9 cellular contexts compared by ENCODE assay signal in the genomic region with DNA sequence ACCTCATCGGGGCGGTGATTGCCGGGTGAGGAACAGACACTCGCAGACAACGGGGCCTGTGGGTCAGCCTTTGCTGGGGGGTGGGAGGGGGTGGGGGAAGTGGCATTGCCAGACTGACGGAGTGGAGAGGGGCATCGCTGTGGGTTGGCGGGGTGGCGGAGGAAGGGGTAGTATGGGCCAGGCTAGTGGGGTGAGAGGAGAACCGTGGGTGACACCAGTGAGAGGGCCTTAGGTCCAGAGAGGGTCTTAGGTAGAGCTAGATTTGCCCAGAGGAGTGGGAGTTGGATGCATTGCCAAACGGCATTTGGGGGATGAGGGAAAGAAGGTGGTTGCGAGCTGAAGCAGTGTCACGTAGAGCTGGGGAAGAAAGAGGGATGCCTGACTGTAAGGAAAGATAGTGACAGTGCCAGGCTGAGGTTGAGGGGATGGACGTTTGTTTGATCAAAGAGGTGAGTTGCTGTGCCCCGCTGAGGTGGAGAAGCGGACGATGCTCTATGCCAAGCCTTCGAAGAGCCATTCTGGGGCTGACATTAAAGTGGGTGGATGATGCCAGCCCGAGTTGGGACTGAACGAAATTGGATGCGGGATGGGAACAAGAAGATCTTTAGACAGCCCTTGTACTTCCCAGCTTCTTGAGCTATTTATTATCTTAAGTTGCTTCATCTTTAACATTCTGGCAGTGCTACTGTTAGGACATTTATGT. TPM values are rescaled to one million over a fixed set of nuclear protein-coding genes. Genes with fewer than 3 reads are reported as not detected.
DNase-seq lines count a peak whose midpoint lies in the region; FAIRE-seq and TF ChIP-seq lines count a peak whose summit lies in the region.
"Had no signal": no experiment of that assay in that cellular context is flagged by ENCODE, and none has a peak within 500 bp of the region (broad histone marks: within the 10 kb centered on the region; RNA-seq: fewer than 3 reads in every experiment).

No MANE protein-coding gene starts in this region.

- H3K79me2 ChIP-seq in keratinocyte (ENCODE audit: control insufficient read depth, insufficient read depth, low read length), result peaks cover 47% of the 10 kb centered on the region

- no peaks in the 10 kb centered on the region for H4K20me1 ChIP-seq in keratinocyte (ENCODE audit: control insufficient read depth, extremely low read depth, insufficient read depth, low read length)

- peak overlapping the region; percentile 93 for H3K4me2 ChIP-seq in keratinocyte (ENCODE audit: control insufficient read depth, extremely low read depth, insufficient read depth, low read depth, low read length)

- no peak for FAIRE-seq in keratinocyte (lab: Jason Lieb, UNC)

- peaks cover 42% of the 10 kb centered on the region for H3K4me1 Mint-ChIP-seq in T-helper 2 cell treated with Interferon-gamma antibody and Interleukin-4, amounts not matched to agents 5 μg/mL and 100 μg/mL, for 36 hours (ENCODE audit: low read depth)
- H3K4me1 Mint-ChIP-seq in activated naive CD8-positive, alpha-beta T cell treated with anti-CD3 and anti-CD28 coated beads for 36 hours, result peaks cover 45% of the 10 kb centered on the region

- H3K27me3 Mint-ChIP-seq in T-helper 2 cell treated with Interferon-gamma antibody and Interleukin-4, amounts not matched to agents 5 μg/mL and 100 μg/mL, for 36 hours (ENCODE audit: low read depth), result no peaks in the 10 kb centered on the region
- H3K27me3 Mint-ChIP-seq in activated naive CD8-positive, alpha-beta T cell treated with anti-CD3 and anti-CD28 coated beads for 36 hours, result no peaks in the 10 kb centered on the region

- peak overlapping the region; percentile 99 for H3K4me3 Mint-ChIP-seq in T-helper 2 cell treated with Interferon-gamma antibody and Interleukin-4, amounts not matched to agents 5 μg/mL and 100 μg/mL, for 36 hours
- peak overlapping the region; percentile 92 for H3K4me3 Mint-ChIP-seq in activated naive CD8-positive, alpha-beta T cell treated with anti-CD3 and anti-CD28 coated beads for 36 hours

- peaks cover 14% of the 10 kb centered on the region for H3K4me1 ChIP-seq in keratinocyte (ENCODE audit: control insufficient read depth, extremely low read depth, insufficient read depth, low read length)

- no peaks in the 10 kb centered on the region for H3K9me1 ChIP-seq in keratinocyte (ENCODE audit: control insufficient read depth, extremely low read depth, insufficient read depth, low read length)

- no peaks in the 10 kb centered on the region for H3K27me3 ChIP-seq in keratinocyte (ENCODE audit: control insufficient read depth, extremely low read depth, insufficient read depth, low read length)

- peak overlapping the region; percentile 66 to 78 (median 73) for H3K4me3 ChIP-seq in keratinocyte (ENCODE audit: control insufficient read depth in 2 of 3, extremely low read depth in 1 of 3, insufficient read depth in 2 of 3, low read depth in 1 of 3, low read length in 3 of 3)

- peaks cover 35% of the 10 kb centered on the region for H3K36me3 Mint-ChIP-seq in T-helper 2 cell treated with Interferon-gamma antibody and Interleukin-4, amounts not matched to agents 5 μg/mL and 100 μg/mL, for 36 hours (ENCODE audit: low read depth)
- peaks cover 14% of the 10 kb centered on the region for H3K36me3 Mint-ChIP-seq in activated naive CD8-positive, alpha-beta T cell treated with anti-CD3 and anti-CD28 coated beads for 36 hours

- H3K27ac ChIP-seq in keratinocyte (ENCODE audit: control insufficient read depth, insufficient read depth, low read length) (peak overlapping the region; percentile 87), substantia nigra (ENCODE audit: low read depth, low read length, poor library complexity, severe bottlenecking) (peak overlapping the region; percentile 75)

- peak overlapping the region; percentile 89 for H3K9ac ChIP-seq in keratinocyte (ENCODE audit: control insufficient read depth, extremely low read depth, insufficient read depth, low read length)

- no peak for TF ChIP-seq CTCF in keratinocyte (optimal IDR thresholded peaks at IDR 0.05 in 1 of 3, IDR thresholded peaks at IDR 0.05 in 1 of 3, conservative IDR thresholded peaks at IDR 0.05 in 1 of 3; ENCODE audit: extremely low read depth in 1 of 3, insufficient read depth in 2 of 3, low read length in 3 of 3)

- peak overlapping the region; percentile 100 for H3K27ac Mint-ChIP-seq in T-helper 2 cell treated with Interferon-gamma antibody and Interleukin-4, amounts not matched to agents 5 μg/mL and 100 μg/mL, for 36 hours
- H3K27ac Mint-ChIP-seq in activated naive CD8-positive, alpha-beta T cell treated with anti-CD3 and anti-CD28 coated beads for 36 hours, result peak overlapping the region; percentile 95

- dilution Hi-C loops in keratinocyte (cut with MboI; ENCODE audit: extremely low pct_ligation_motif_present, low sequenced_read_pairs), result no loop called here

- DNase-seq in T-helper 2 cell treated with Interferon-gamma antibody and Interleukin-4, amounts not matched to agents 5 μg/mL and 100 μg/mL, for 36 hours (ENCODE audit: low spot score), result no peak
- DNase-seq in T-helper 2 cell, result no peak
- DNase-seq in activated naive CD8-positive, alpha-beta T cell treated with anti-CD3 and anti-CD28 coated beads for 36 hours, result no peak
- no peak for DNase-seq in keratinocyte (ENCODE audit: low read depth, low spot score)
- DNase-seq in substantia nigra (lab: John Stamatoyannopoulos, UW), result peak in 6 of 49 donors; percentile 34 to 58 (median 40)
- no peak for DNase-seq in CD1c-positive myeloid dendritic cell (ENCODE audit: extremely low spot score)
- no peak for DNase-seq in dedifferentiated amniotic fluid mesenchymal stem cell (ENCODE audit: extremely low spot score)
- DNase-seq in NCI-H1105 (lab: John Stamatoyannopoulos, UW), result no peak

- peaks cover 3 to 17% of the 10 kb centered on the region in 2 experiments for H3K36me3 ChIP-seq in keratinocyte (ENCODE audit: control insufficient read depth in 2 of 2, extremely low read depth in 1 of 2, insufficient read depth in 2 of 2, low read length in 2 of 2)

- H3K9me3 ChIP-seq in keratinocyte (ENCODE audit: control insufficient read depth, low read depth, low read length), result no peaks in the 10 kb centered on the region

- H3K9me3 Mint-ChIP-seq in T-helper 2 cell treated with Interferon-gamma antibody and Interleukin-4, amounts not matched to agents 5 μg/mL and 100 μg/mL, for 36 hours, result no peaks in the 10 kb centered on the region
- H3K9me3 Mint-ChIP-seq in activated naive CD8-positive, alpha-beta T cell treated with anti-CD3 and anti-CD28 coated beads for 36 hours, result no peaks in the 10 kb centered on the region

- peak overlapping the region; percentile 79 for H2AFZ ChIP-seq in keratinocyte (ENCODE audit: control insufficient read depth, low read length)

RNA-seq across cellular contexts. Expression of a gene that starts 0.6 kb away (rescaled TPM):
- 10 to 100 TPM; 51.7 to 53.9 TPM for total RNA-seq in activated naive CD8-positive, alpha-beta T cell treated with anti-CD3 and anti-CD28 coated beads for 36 hours
- 29.2 to 61.8 TPM (median 51.9 TPM) in 3 replicates for polyA plus RNA-seq in keratinocyte
- polyA plus RNA-seq in keratinocyte (2011; ENCODE audit: low read depth), result 120 TPM
- polyA plus RNA-seq in keratinocyte (2011; cell fraction: cytosol; rRNA removed), result 22.2 and 25.9 TPM in 2 replicates
- polyA plus RNA-seq in keratinocyte (2011; cell fraction: nucleus; rRNA removed), result 54.9 and 91.4 TPM in 2 replicates
- polyA plus RNA-seq in keratinocyte (2012; ENCODE audit: low replicate concordance), result 44.9 and 73.0 TPM in 2 replicates
- 6.5 to 19.7 TPM (median 9.0 TPM) in 3 replicates for polyA minus RNA-seq in keratinocyte
- 13.0 TPM for polyA minus RNA-seq in keratinocyte (2011; cell fraction: cytosol; rRNA and poly(A)+ RNA removed)
- polyA minus RNA-seq in keratinocyte (2011; cell fraction: nucleus; rRNA and poly(A)+ RNA removed), result 19.3 and 31.4 TPM in 2 replicates

RNA-seq across cellular contexts. Expression of a gene that starts 4.0 kb away (rescaled TPM):
- 10 to 100 TPM; 12.7 to 15.4 TPM for total RNA-seq in activated naive CD8-positive, alpha-beta T cell treated with anti-CD3 and anti-CD28 coated beads for 36 hours
- 14.2 to 15.8 TPM (median 15.0 TPM) in 3 replicates for polyA plus RNA-seq in keratinocyte
- polyA plus RNA-seq in keratinocyte (2011; ENCODE audit: low read depth), result 8.8 TPM
- polyA plus RNA-seq in keratinocyte (2011; cell fraction: cytosol; rRNA removed), result 9.0 and 15.3 TPM in 2 replicates
- 15.9 and 17.3 TPM in 2 replicates for polyA plus RNA-seq in keratinocyte (2011; cell fraction: nucleus; rRNA removed)
- 8.3 TPM in 2 replicates for polyA plus RNA-seq in keratinocyte (2012; ENCODE audit: low replicate concordance)
- 7.0 to 24.6 TPM (median 18.3 TPM) in 3 replicates for polyA minus RNA-seq in keratinocyte
- 10.9 TPM for polyA minus RNA-seq in keratinocyte (2011; cell fraction: cytosol; rRNA and poly(A)+ RNA removed)
- 9.7 and 16.9 TPM in 2 replicates for polyA minus RNA-seq in keratinocyte (2011; cell fraction: nucleus; rRNA and poly(A)+ RNA removed)

RNA-seq across cellular contexts. Expression of a gene that starts 26.9 kb away (rescaled TPM):
- total RNA-seq in activated naive CD8-positive, alpha-beta T cell treated with anti-CD3 and anti-CD28 coated beads for 36 hours, result 1 to 10 TPM; 1.7 TPM
- 1.1 to 5.2 TPM (median 3.4 TPM) in 3 replicates for polyA plus RNA-seq in keratinocyte
- polyA plus RNA-seq in keratinocyte (2011; ENCODE audit: low read depth), result 0.86 TPM
- 0.12 and 0.18 TPM in 2 replicates for polyA plus RNA-seq in keratinocyte (2011; cell fraction: cytosol; rRNA removed)
- 11.1 and 12.5 TPM in 2 replicates for polyA plus RNA-seq in keratinocyte (2011; cell fraction: nucleus; rRNA removed)
- 1.2 and 3.3 TPM in 2 replicates for polyA plus RNA-seq in keratinocyte (2012; ENCODE audit: low replicate concordance)
- polyA minus RNA-seq in keratinocyte, result 1.5 to 3.6 TPM in 2 of 3 replicates, not detected in the other
- not detected for polyA minus RNA-seq in keratinocyte (2011; cell fraction: cytosol; rRNA and poly(A)+ RNA removed)
- 4.0 and 4.2 TPM in 2 replicates for polyA minus RNA-seq in keratinocyte (2011; cell fraction: nucleus; rRNA and poly(A)+ RNA removed)

RNA-seq across cellular contexts. Expression of a gene that starts 41.8 kb away (rescaled TPM):
- not detected for total RNA-seq in activated naive CD8-positive, alpha-beta T cell treated with anti-CD3 and anti-CD28 coated beads for 36 hours
- 0.42 to 0.73 TPM (median 0.59 TPM) in 3 replicates for polyA plus RNA-seq in keratinocyte
- 1.2 TPM for polyA plus RNA-seq in keratinocyte (2011; ENCODE audit: low read depth)
- 0.51 and 0.88 TPM in 2 replicates for polyA plus RNA-seq in keratinocyte (2011; cell fraction: cytosol; rRNA removed)
- 0.29 and 0.59 TPM in 2 replicates for polyA plus RNA-seq in keratinocyte (2011; cell fraction: nucleus; rRNA removed)
- 0.50 and 0.95 TPM in 2 replicates for polyA plus RNA-seq in keratinocyte (2012; ENCODE audit: low replicate concordance)
- polyA minus RNA-seq in keratinocyte, result 0.42 to 3.3 TPM (median 0.63 TPM) in 3 replicates
- polyA minus RNA-seq in keratinocyte (2011; cell fraction: cytosol; rRNA and poly(A)+ RNA removed), result not detected
- 0.32 TPM in 1 of 2 replicates, not detected in the other for polyA minus RNA-seq in keratinocyte (2011; cell fraction: nucleus; rRNA and poly(A)+ RNA removed)
- total RNA-seq: T-helper 1 cell treated with Interleukin-12 subunit alpha and Interleukin-12 subunit beta and Interleukin-4 antibody, amounts not matched to agents 30 ng/mL and 1 ng/mL, for 36 hours had no signal
